ENCODE assay signal across 19 cellular contexts in the genomic region with DNA sequence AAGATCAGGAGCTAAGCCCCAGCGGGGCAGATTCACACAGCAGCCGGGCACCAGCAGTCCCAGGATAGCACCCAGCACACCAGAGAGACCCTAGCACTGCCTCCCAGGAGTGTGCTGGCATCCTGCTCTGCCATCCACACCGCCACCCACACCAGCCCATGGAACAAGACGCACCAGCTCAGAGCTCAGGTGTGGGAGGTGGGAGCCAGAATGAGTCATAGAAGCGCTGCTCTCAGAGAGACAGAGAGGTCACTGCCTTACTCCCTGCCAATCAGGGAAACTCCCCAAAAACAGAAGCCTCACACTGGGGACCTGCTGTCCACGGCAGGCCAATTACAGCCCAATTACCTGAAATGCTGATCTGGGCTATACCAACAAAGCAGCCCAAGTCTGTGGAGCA.
A peak's percentile ranks its signal among the peaks of the same experiment; 100 is the strongest.
DNase-seq lines count a peak whose midpoint lies in the region; ATAC-seq lines count a peak whose summit lies in the region.
"Had no signal": no experiment of that assay in that cellular context is flagged by ENCODE, and none has a peak within 500 bp of the region (broad histone marks: within the 10 kb centered on the region; RNA-seq: fewer than 3 reads in every experiment).

No MANE protein-coding gene starts in this region.

- H2BK12ac ChIP-seq in neuronal stem cell (ENCODE audit: low read length): no peak overlapping the region

- H3K27ac Mint-ChIP-seq in activated naive CD4-positive, alpha-beta T cell treated with anti-CD3 and anti-CD28 coated beads, Interleukin-2, amount 10 ng/mL, durations not matched to agents 7 days and 5 days: no peak overlapping the region
- peak overlapping the region; percentile 74 for H3K27ac Mint-ChIP-seq in activated T-helper 1 cell treated with anti-CD3 and anti-CD28 coated beads, Interleukin-12 subunit alpha, Interleukin-12 subunit beta, Interleukin-2, Interleukin-4 antibody, amounts not matched to agents 30 ng/mL and 10 ng/mL and 1 ng/mL, durations not matched to agents 14 hours and 24 hours and 36 hours
- H3K27ac Mint-ChIP-seq in stimulated activated memory B cell treated with anti-CD40 and anti-IgM and Interleukin-4, amounts not matched to agents 10 μg/mL and 1 μg/mL and 100 μg/mL, for 72 hours: no peak overlapping the region
- H3K27ac Mint-ChIP-seq: naive B cell had no signal

- H3K9me3 Mint-ChIP-seq in activated naive CD4-positive, alpha-beta T cell treated with anti-CD3 and anti-CD28 coated beads, Interleukin-2, amount 10 ng/mL, durations not matched to agents 7 days and 5 days: peaks cover 16% of the 10 kb centered on the region
- peaks cover 27% of the 10 kb centered on the region for H3K9me3 Mint-ChIP-seq in activated T-helper 1 cell treated with anti-CD3 and anti-CD28 coated beads, Interleukin-12 subunit alpha, Interleukin-12 subunit beta, Interleukin-2, Interleukin-4 antibody, amounts not matched to agents 30 ng/mL and 10 ng/mL and 1 ng/mL, durations not matched to agents 14 hours and 24 hours and 36 hours
- H3K9me3 Mint-ChIP-seq in stimulated activated memory B cell treated with anti-CD40 and anti-IgM and Interleukin-4, amounts not matched to agents 10 μg/mL and 1 μg/mL and 100 μg/mL, for 72 hours: peaks cover 17% of the 10 kb centered on the region

- no peak overlapping the region for H3K4me3 Mint-ChIP-seq in activated naive CD4-positive, alpha-beta T cell treated with anti-CD3 and anti-CD28 coated beads, Interleukin-2, amount 10 ng/mL, durations not matched to agents 7 days and 5 days
- H3K4me3 Mint-ChIP-seq in activated T-helper 1 cell treated with anti-CD3 and anti-CD28 coated beads, Interleukin-12 subunit alpha, Interleukin-12 subunit beta, Interleukin-2, Interleukin-4 antibody, amounts not matched to agents 30 ng/mL and 10 ng/mL and 1 ng/mL, durations not matched to agents 14 hours and 24 hours and 36 hours: no peak overlapping the region
- no peak overlapping the region for H3K4me3 Mint-ChIP-seq in stimulated activated memory B cell treated with anti-CD40 and anti-IgM and Interleukin-4, amounts not matched to agents 10 μg/mL and 1 μg/mL and 100 μg/mL, for 72 hours
- H3K4me3 Mint-ChIP-seq: naive B cell had no signal

- no peak overlapping the region for H2BK120ac ChIP-seq in neuronal stem cell (ENCODE audit: low read depth, low read length)

- no peaks in the 10 kb centered on the region for H3K27me3 Mint-ChIP-seq in activated naive CD4-positive, alpha-beta T cell treated with anti-CD3 and anti-CD28 coated beads, Interleukin-2, amount 10 ng/mL, durations not matched to agents 7 days and 5 days
- H3K27me3 Mint-ChIP-seq in activated T-helper 1 cell treated with anti-CD3 and anti-CD28 coated beads, Interleukin-12 subunit alpha, Interleukin-12 subunit beta, Interleukin-2, Interleukin-4 antibody, amounts not matched to agents 30 ng/mL and 10 ng/mL and 1 ng/mL, durations not matched to agents 14 hours and 24 hours and 36 hours (ENCODE audit: insufficient read depth): no peaks in the 10 kb centered on the region
- no peaks in the 10 kb centered on the region for H3K27me3 Mint-ChIP-seq in stimulated activated memory B cell treated with anti-CD40 and anti-IgM and Interleukin-4, amounts not matched to agents 10 μg/mL and 1 μg/mL and 100 μg/mL, for 72 hours
- H3K27me3 Mint-ChIP-seq: naive B cell had no signal

- H2BK5ac ChIP-seq in neuronal stem cell (ENCODE audit: low read length): no peak overlapping the region

- no peaks in the 10 kb centered on the region for H3K36me3 ChIP-seq in neuronal stem cell (replicated peaks in 1 of 2; ENCODE audit: control insufficient read depth in 2 of 2, insufficient read depth in 2 of 2, low read length in 2 of 2)

- H2AK5ac ChIP-seq in neuronal stem cell (ENCODE audit: low read depth, low read length): no peak overlapping the region

- no peak overlapping the region for H3K4ac ChIP-seq in neuronal stem cell (ENCODE audit: low read length)

- no peak overlapping the region for H3K4me3 ChIP-seq in neuronal stem cell (ENCODE audit: low read length in 2 of 2)
- H3K4me3 ChIP-seq: hepatocyte, PC-9, skin epidermis had no signal

- H3K23ac ChIP-seq in neuronal stem cell (ENCODE audit: low read depth, low read length, poor library complexity): no peak overlapping the region

- H3K4me2 ChIP-seq in neuronal stem cell (ENCODE audit: insufficient read depth, low read length, poor library complexity, severe bottlenecking): no peak overlapping the region
- H3K4me2 ChIP-seq: hepatocyte, PC-9 had no signal

- H3K9ac ChIP-seq in neuronal stem cell (ENCODE audit: low read depth, low read length, poor library complexity): no peak overlapping the region

- no peak overlapping the region for H3K27ac ChIP-seq in neuronal stem cell (replicated peaks; ENCODE audit: low read length)
- H3K27ac ChIP-seq: hepatocyte, PC-9, skin epidermis had no signal

- peaks cover 7% of the 10 kb centered on the region for H3K4me1 Mint-ChIP-seq in activated naive CD4-positive, alpha-beta T cell treated with anti-CD3 and anti-CD28 coated beads, Interleukin-2, amount 10 ng/mL, durations not matched to agents 7 days and 5 days
- H3K4me1 Mint-ChIP-seq in activated T-helper 1 cell treated with anti-CD3 and anti-CD28 coated beads, Interleukin-12 subunit alpha, Interleukin-12 subunit beta, Interleukin-2, Interleukin-4 antibody, amounts not matched to agents 30 ng/mL and 10 ng/mL and 1 ng/mL, durations not matched to agents 14 hours and 24 hours and 36 hours (ENCODE audit: low read depth): peaks cover 61% of the 10 kb centered on the region
- H3K4me1 Mint-ChIP-seq in stimulated activated memory B cell treated with anti-CD40 and anti-IgM and Interleukin-4, amounts not matched to agents 10 μg/mL and 1 μg/mL and 100 μg/mL, for 72 hours: no peaks in the 10 kb centered on the region
- H3K4me1 Mint-ChIP-seq: naive B cell had no signal

- peaks cover 0 to 2% of the 10 kb centered on the region in 2 donors for H3K9me3 ChIP-seq in neuronal stem cell (replicated peaks in 1 of 2; ENCODE audit: control insufficient read depth in 2 of 2, insufficient read depth in 1 of 2, low read depth in 1 of 2, low read length in 2 of 2)

- no peak overlapping the region for H2AFZ ChIP-seq in neuronal stem cell (ENCODE audit: low read length)
- H2AFZ ChIP-seq: hepatocyte, PC-9 had no signal

- H3K27me3 ChIP-seq in neuronal stem cell (ENCODE audit: control insufficient read depth in 3 of 3, insufficient read depth in 3 of 3, low read depth in 1 of 3, low read length in 3 of 3): no peaks in the 10 kb centered on the region
- H3K27me3 ChIP-seq: hepatocyte had no signal

- DNase-seq in activated naive CD4-positive, alpha-beta T cell treated with Interleukin-2 at 50 U/mL for 16 hours: peak; percentile 30
- no peak for DNase-seq in activated naive CD4-positive, alpha-beta T cell treated with anti-CD3 and anti-CD28 coated beads, Interleukin-2, amount 10 ng/mL, durations not matched to agents 7 days and 5 days
- DNase-seq in activated T-helper 1 cell treated with anti-CD3 and anti-CD28 coated beads, Interleukin-12 subunit alpha, Interleukin-12 subunit beta, Interleukin-2, Interleukin-4 antibody, amounts not matched to agents 30 ng/mL and 10 ng/mL and 1 ng/mL, durations not matched to agents 14 hours and 24 hours and 36 hours (ENCODE audit: low spot score): no peak
- DNase-seq in neuronal stem cell (ENCODE audit: low spot score): no peak
- no peak for DNase-seq in DMS 273 (lab: John Stamatoyannopoulos, UW; ENCODE audit: unreplicated experiment)
- DNase-seq in T1000 (lab: John Stamatoyannopoulos, UW): no peak
- DNase-seq: activated CD4-positive, alpha-beta T cell treated with anti-CD3 and anti-CD28 coated beads, Interleukin-2, amount 50 U/mL, for 1 hour; activated gamma-delta T cell; DMS79 treated with DMSO at 0.1 percent for 48 hours; Karpas-422; kidney; naive B cell; NCI-H1092 treated with DMSO at 0.1 percent for 48 hours; NCI-H748 treated with DMSO at 0.1 percent for 48 hours; PC-9 had no signal

- CTCF ChIA-PET in activated naive CD4-positive, alpha-beta T cell treated with anti-CD3 and anti-CD28 coated beads, Interleukin-2, amount 10 ng/mL, durations not matched to agents 7 days and 5 days (lab: Charles Lee): no interaction called here

- WGBS in neuronal stem cell (ENCODE audit: extremely low coverage in 2 of 2, insufficient read length in 2 of 2, insufficient replicate concordance in 1 of 2), 2 donors: no CpG with 5 or more reads among the region's 6 CpGs

- intact Hi-C loops in activated T-helper 1 cell treated with anti-CD3 and anti-CD28 coated beads, Interleukin-12 subunit alpha, Interleukin-12 subunit beta, Interleukin-2, Interleukin-4 antibody, amounts not matched to agents 30 ng/mL and 10 ng/mL and 1 ng/mL, durations not matched to agents 14 hours and 24 hours and 36 hours (cut with micrococcal nuclease): loop anchor here (2.0 kb wide), 2 partner anchors 47 to 159 kb away; no protein-coding TSS in a partner anchor

- H3K14ac ChIP-seq in neuronal stem cell (ENCODE audit: low read length): no peak overlapping the region

- no peak overlapping the region for H4K91ac ChIP-seq in neuronal stem cell (ENCODE audit: low read depth, low read length, poor library complexity)

- peak overlapping the region; percentile 44 for H3K18ac ChIP-seq in neuronal stem cell (ENCODE audit: low read length)

- no peaks in the 10 kb centered on the region for H3K79me1 ChIP-seq in neuronal stem cell (ENCODE audit: low read depth, low read length)

- H3K36me3 Mint-ChIP-seq in activated naive CD4-positive, alpha-beta T cell treated with anti-CD3 and anti-CD28 coated beads, Interleukin-2, amount 10 ng/mL, durations not matched to agents 7 days and 5 days: peaks cover 28% of the 10 kb centered on the region
- peaks cover 32% of the 10 kb centered on the region for H3K36me3 Mint-ChIP-seq in activated T-helper 1 cell treated with anti-CD3 and anti-CD28 coated beads, Interleukin-12 subunit alpha, Interleukin-12 subunit beta, Interleukin-2, Interleukin-4 antibody, amounts not matched to agents 30 ng/mL and 10 ng/mL and 1 ng/mL, durations not matched to agents 14 hours and 24 hours and 36 hours (ENCODE audit: low read depth)
- peaks cover 28% of the 10 kb centered on the region for H3K36me3 Mint-ChIP-seq in stimulated activated memory B cell treated with anti-CD40 and anti-IgM and Interleukin-4, amounts not matched to agents 10 μg/mL and 1 μg/mL and 100 μg/mL, for 72 hours

- ATAC-seq in stimulated activated memory B cell treated with anti-CD40 and anti-IgM and Interleukin-4, amounts not matched to agents 10 μg/mL and 1 μg/mL and 100 μg/mL, for 72 hours: peak; percentile 48
- ATAC-seq in HG02884 (IDR thresholded peaks at IDR 0.05; ENCODE audit: unreplicated experiment): no peak

- no peaks in the 10 kb centered on the region for H3K4me1 ChIP-seq in neuronal stem cell (ENCODE audit: control insufficient read depth in 2 of 2, insufficient read depth in 1 of 2, low read depth in 1 of 2, low read length in 2 of 2)

- H2BK15ac ChIP-seq in neuronal stem cell (ENCODE audit: low read length): no peak overlapping the region

- no peak overlapping the region for H4K8ac ChIP-seq in neuronal stem cell (ENCODE audit: low read depth, low read length)
